Comparison of ENCODE assay signal across 9 cellular contexts in genomic region chr10:114631090-114631677, GRCh38. TPM values are rescaled to one million over a fixed set of nuclear protein-coding genes. Genes with fewer than 3 reads are reported as not detected.
DNase-seq lines count a peak whose midpoint lies in the region; ATAC-seq and TF ChIP-seq lines count a peak whose summit lies in the region.
"Had no signal": no experiment of that assay in that cellular context is flagged by ENCODE, and none has a peak within 500 bp of the region (broad histone marks: within the 10 kb centered on the region; RNA-seq: fewer than 3 reads in every experiment).

No MANE protein-coding gene starts in this region.

- peak overlapping the region; percentile 78 for H3K4me3 Mint-ChIP-seq in activated T-cell treated with anti-CD3 and anti-CD28 coated beads, Interleukin-2, amount 50 U/mL, for 24 hours

- in situ Hi-C loops in astrocyte of the spinal cord (cut with HindIII; ENCODE audit: low sequenced_read_pairs) = no loop called here

- peak overlapping the region; percentile 56 for H3K4me3 ChIP-seq in astrocyte of the spinal cord (ENCODE audit: low read depth, low read length)
- peak overlapping the region; percentile 63 to 72 (median 66) for H3K4me3 ChIP-seq in right lobe of liver
- H3K4me3 ChIP-seq in tibial nerve = peak overlapping the region; percentile 34 to 76 (median 57)

- H3K4me1 Mint-ChIP-seq in activated T-cell treated with anti-CD3 and anti-CD28 coated beads, Interleukin-2, amount 50 U/mL, for 24 hours (ENCODE audit: low read depth) = peaks cover 25% of the 10 kb centered on the region

- H3K36me3 Mint-ChIP-seq in activated T-cell treated with anti-CD3 and anti-CD28 coated beads, Interleukin-2, amount 50 U/mL, for 24 hours (ENCODE audit: low read depth) = no peaks in the 10 kb centered on the region

- intact Hi-C loops in right lobe of liver (cut with DNase I) = no loop called here

- TF ChIP-seq POLR2A in right lobe of liver (IDR thresholded peaks at IDR 0.05) (no peak), tibial nerve (IDR thresholded peaks at IDR 0.05) (no peak)

- TF ChIP-seq CTCF in astrocyte of the spinal cord (IDR thresholded peaks at IDR 0.05; ENCODE audit: low read depth, low read length) = no peak
- TF ChIP-seq CTCF in right lobe of liver (IDR thresholded peaks at IDR 0.05) = no peak
- TF ChIP-seq CTCF in tibial nerve (IDR thresholded peaks at IDR 0.05) = no peak

- H3K27ac ChIP-seq in right lobe of liver (peak overlapping the region; percentile 81 to 97 (median 97)), tibial nerve (peak overlapping the region in 3 of 4 donors; percentile 34 to 84 (median 71))
- H3K27ac ChIP-seq: KMS-11 had no signal

- H3K27me3 ChIP-seq in right lobe of liver = no peaks in the 10 kb centered on the region
- no peaks in the 10 kb centered on the region for H3K27me3 ChIP-seq in tibial nerve

- H3K4me1 ChIP-seq in right lobe of liver (peaks cover 0 to 41% (median 5%) of the 10 kb centered on the region in 4 donors), tibial nerve (peaks cover 0 to 61% (median 27%) of the 10 kb centered on the region in 4 donors)

- no peak for TF ChIP-seq EP300 in tibial nerve (IDR thresholded peaks at IDR 0.05)

- H3K27ac Mint-ChIP-seq in activated T-cell treated with anti-CD3 and anti-CD28 coated beads, Interleukin-2, amount 50 U/mL, for 24 hours = no peak overlapping the region

- no peaks in the 10 kb centered on the region for H3K36me3 ChIP-seq in right lobe of liver
- no peaks in the 10 kb centered on the region for H3K36me3 ChIP-seq in tibial nerve

- H3K9me3 ChIP-seq in right lobe of liver = no peaks in the 10 kb centered on the region
- no peaks in the 10 kb centered on the region for H3K9me3 ChIP-seq in tibial nerve

- no peaks in the 10 kb centered on the region for H3K9me3 Mint-ChIP-seq in activated T-cell treated with anti-CD3 and anti-CD28 coated beads, Interleukin-2, amount 50 U/mL, for 24 hours

- 8% methylated on average over 9 of the region's 9 CpGs for WGBS in right lobe of liver (ENCODE audit: insufficient coverage, low coverage, low lambda C conversion rate, missing lambda C conversion rate)
- 42 to 44% methylated on average over 9 of the region's 9 CpGs for WGBS in tibial nerve, 2 donors

- peaks cover 59% of the 10 kb centered on the region for H3K27me3 Mint-ChIP-seq in activated T-cell treated with anti-CD3 and anti-CD28 coated beads, Interleukin-2, amount 50 U/mL, for 24 hours

- peak in 2 of 4 donors; percentile 1 to 2 for ATAC-seq in right lobe of liver
- ATAC-seq in HG03095 (IDR thresholded peaks at IDR 0.05; ENCODE audit: unreplicated experiment) = no peak
- ATAC-seq in HG02938 (IDR thresholded peaks at IDR 0.05; ENCODE audit: unreplicated experiment) = no peak

- no peak for DNase-seq in activated T-cell treated with anti-CD3 and anti-CD28 coated beads, Interleukin-2, amount 50 U/mL, for 24 hours
- no peak for DNase-seq in activated T-cell treated with anti-CD3 and anti-CD28 coated beads for 4 hours
- DNase-seq in astrocyte of the spinal cord (ENCODE audit: low read depth, low spot score) = no peak
- no peak for DNase-seq in right lobe of liver
- no peak for DNase-seq in tibial nerve (ENCODE audit: low spot score in 2 of 2)
- DNase-seq in DMS153 treated with DMSO at 0.1 percent for 48 hours (lab: John Stamatoyannopoulos, UW; ENCODE audit: unreplicated experiment) = no peak

RNA-seq across cellular contexts. Expression of gene ABLIM1, which starts 26.9 kb away (rescaled TPM):
- 10 to 100 TPM; 38.8 to 76.5 (median 50.6) TPM for total RNA-seq in right lobe of liver
- total RNA-seq in tibial nerve = 100 to 1,000 TPM; 152 to 373 (median 209) TPM
